ENCODE assay signal across 17 cellular contexts in the genomic region with DNA sequence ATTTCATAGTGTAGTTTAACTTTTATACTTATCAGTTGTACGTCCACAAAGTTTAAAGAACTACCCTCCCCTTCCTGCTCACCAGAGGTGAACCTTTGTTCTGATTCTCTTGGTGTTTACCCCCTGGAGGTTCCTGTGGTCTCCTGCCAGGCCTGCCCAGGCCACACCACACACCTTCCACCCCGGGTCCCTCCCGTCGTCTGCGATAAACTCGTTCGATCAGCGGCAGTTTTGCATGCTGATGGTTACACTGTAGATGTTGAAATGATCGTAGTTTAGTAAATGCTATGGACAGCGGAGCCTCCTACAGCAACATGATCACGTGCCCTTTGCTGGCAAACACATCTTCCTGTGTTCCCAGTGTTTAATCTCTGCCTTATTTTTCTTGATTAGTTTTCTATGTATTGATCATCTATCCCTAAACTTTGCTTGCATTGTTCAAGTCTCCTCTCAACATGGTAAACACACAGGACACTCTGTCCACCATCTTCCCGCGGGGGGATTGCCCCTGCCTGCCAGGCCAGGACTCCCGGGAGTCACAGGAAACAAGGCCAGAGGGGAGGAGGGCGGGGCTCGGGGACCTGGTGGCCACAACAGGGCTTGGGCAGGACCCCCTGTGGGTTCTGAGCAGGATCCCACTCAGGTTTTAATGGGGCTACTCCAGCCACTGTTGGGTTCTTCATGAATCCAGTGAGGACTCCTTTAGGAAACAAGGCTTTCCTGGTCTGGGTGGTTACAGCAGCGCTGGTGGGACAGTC. TPM values are rescaled to one million over a fixed set of nuclear protein-coding genes. Genes with fewer than 3 reads are reported as not detected.
DNase-seq lines count a peak whose midpoint lies in the region; ATAC-seq, FAIRE-seq and TF ChIP-seq lines count a peak whose summit lies in the region.
"Had no signal": no experiment of that assay in that cellular context is flagged by ENCODE, and none has a peak within 500 bp of the region (broad histone marks: within the 10 kb centered on the region; RNA-seq: fewer than 3 reads in every experiment).

No MANE protein-coding gene starts in this region.

- H4K20me1 ChIP-seq in MM.1S (ENCODE audit: insufficient read depth, low read length) (no peaks in the 10 kb centered on the region), Karpas-422 (ENCODE audit: insufficient read depth, low read depth, low read length) (peaks cover 10% of the 10 kb centered on the region; the same call in 1 of the 2 replicates)

- H3K27me3 ChIP-seq in MM.1S (replicated peaks; ENCODE audit: insufficient read depth, low read length) (no peaks in the 10 kb centered on the region; the same call in 1 of the 2 replicates), Karpas-422 (ENCODE audit: low read length) (no peaks in the 10 kb centered on the region)

- H3K4me3 ChIP-seq in MM.1S (ENCODE audit: low read length) (no peak overlapping the region), Karpas-422 (ENCODE audit: low read length) (no peak overlapping the region)
- H3K4me3 ChIP-seq: HAP-1 had no signal

- H3K9me3 Mint-ChIP-seq in naive B cell (no peaks in the 10 kb centered on the region), type B pancreatic cell (no peaks in the 10 kb centered on the region)

- H3K36me3 ChIP-seq in MM.1S (replicated peaks; ENCODE audit: insufficient read depth, low read length) (no peaks in the 10 kb centered on the region), Karpas-422 (ENCODE audit: insufficient read depth, low read length) (no peaks in the 10 kb centered on the region)
- H3K36me3 ChIP-seq: HAP-1 had no signal

- TF ChIP-seq CTCF in MM.1S (IDR thresholded peaks at IDR 0.05; ENCODE audit: low read length) (no peak), type B pancreatic cell (conservative IDR thresholded peaks at IDR 0.05) (no peak)

- DNase-seq in NCI-H2196 (lab: John Stamatoyannopoulos, UW; ENCODE audit: unreplicated experiment): peak; percentile 18
- no peak for DNase-seq in NCI-H2196 treated with DMSO at 0.1 percent for 48 hours (lab: John Stamatoyannopoulos, UW; ENCODE audit: unreplicated experiment)
- DNase-seq in MM.1S: no peak
- DNase-seq in naive B cell: no peak
- no peak for DNase-seq in type B pancreatic cell (ENCODE audit: extremely low spot score, unreplicated experiment)
- no peak for DNase-seq in Karpas-422
- no peak for DNase-seq in activated CD4-positive, alpha-beta T cell treated with anti-CD3 and anti-CD28 coated beads, Interleukin-2, amount 50 U/mL, for 1 hour
- DNase-seq in urothelium cell line (ENCODE audit: low spot score): no peak
- DNase-seq: NCI-H1694 treated with DMSO at 0.1 percent for 48 hours, NCI-H2107, NCI-H526 treated with DMSO at 0.1 percent for 48 hours, SIG-M5 had no signal

- H3K4me2 ChIP-seq in MM.1S (ENCODE audit: low read depth, low read length): peak overlapping the region; percentile 48; the same call in 1 of the 2 replicates
- H3K4me2 ChIP-seq in Karpas-422 (ENCODE audit: low read depth, low read length, poor library complexity, severe bottlenecking): no peak overlapping the region

- H3K27me3 Mint-ChIP-seq in naive B cell (peaks cover 18 to 38% (median 37%) of the 10 kb centered on the region in 3 donors), type B pancreatic cell (peaks cover 56% of the 10 kb centered on the region)

- H3F3A ChIP-seq in MM.1S (ENCODE audit: insufficient read depth, low read length): no peaks in the 10 kb centered on the region

- no peak for ATAC-seq in naive B cell (ENCODE audit: low read depth in 2 of 2)

- no peak overlapping the region for H3K27ac ChIP-seq in MM.1S (ENCODE audit: low read length)
- no peak overlapping the region for H3K27ac ChIP-seq in Karpas-422 (ENCODE audit: low read length)
- H3K27ac ChIP-seq: C4-2B had no signal

- H3K9me3 ChIP-seq in MM.1S (replicated peaks; ENCODE audit: insufficient read depth, low read length) (no peaks in the 10 kb centered on the region), Karpas-422 (ENCODE audit: low read length) (no peaks in the 10 kb centered on the region)
- H3K9me3 ChIP-seq: HAP-1 had no signal

- no peaks in the 10 kb centered on the region for H3K36me3 Mint-ChIP-seq in naive B cell
- no peaks in the 10 kb centered on the region for H3K36me3 Mint-ChIP-seq in type B pancreatic cell

- no peak overlapping the region for H3K9ac ChIP-seq in MM.1S (ENCODE audit: low read length)
- no peak overlapping the region for H3K9ac ChIP-seq in Karpas-422 (ENCODE audit: low read length)

- H3K27ac Mint-ChIP-seq in naive B cell (no peak overlapping the region), type B pancreatic cell (no peak overlapping the region)

- H3K4me1 ChIP-seq in MM.1S (ENCODE audit: low read length): peaks cover 14% of the 10 kb centered on the region; the same call in 1 of the 2 replicates
- H3K4me1 ChIP-seq in Karpas-422 (ENCODE audit: low read length): peaks cover 20% of the 10 kb centered on the region

- no peaks in the 10 kb centered on the region for H3K9me2 ChIP-seq in MM.1S (replicated peaks; ENCODE audit: insufficient read depth, low read length)
- H3K9me2 ChIP-seq in Karpas-422 (replicated peaks; ENCODE audit: insufficient read depth, low read length): no peaks in the 10 kb centered on the region

- H3K4me1 Mint-ChIP-seq in naive B cell (peaks cover 13 to 25% (median 16%) of the 10 kb centered on the region in 3 donors), type B pancreatic cell (ENCODE audit: unreplicated experiment) (peaks cover 10% of the 10 kb centered on the region)

- H2AFZ ChIP-seq in MM.1S (ENCODE audit: low read length) (no peak overlapping the region), Karpas-422 (ENCODE audit: low read length) (no peak overlapping the region)

- FAIRE-seq in urothelium cell line (lab: Jason Lieb, UNC): no peak
- FAIRE-seq: A204.1, GM19239, RCC 7860 had no signal

- H3K4me3 Mint-ChIP-seq in naive B cell (peak overlapping the region in 5 of 8 donors; percentile 29 to 60 (median 40)), type B pancreatic cell (peak overlapping the region; percentile 66)

- peaks cover 17% of the 10 kb centered on the region for H3K79me2 ChIP-seq in MM.1S (ENCODE audit: low read length)
- peaks cover 16% of the 10 kb centered on the region for H3K79me2 ChIP-seq in Karpas-422 (ENCODE audit: low read length)

RNA-seq across cellular contexts. Expression of gene ACSF3, which starts 2.8 kb away (rescaled TPM):
- polyA plus RNA-seq in naive B cell (ENCODE audit: low read depth in 6 of 6): 10 to 100 TPM; 30.0 to 43.6 (median 33.9) TPM
- total RNA-seq in type B pancreatic cell (ENCODE audit: low replicate concordance): 23.6 and 29.0 TPM in 2 replicates
- total RNA-seq in Karpas-422 (2014; rRNA removed; shearing (Covaris generic); ENCODE audit: low replicate concordance): 30.4 and 49.4 TPM in 2 replicates
